ENCODE assay signal across 23 cellular contexts in genomic region chr9:106486685-106487084, GRCh38.
"Had no signal": no experiment of that assay in that cellular context is flagged by ENCODE, and none has a peak within 500 bp of the region (broad histone marks: within the 10 kb centered on the region; RNA-seq: fewer than 3 reads in every experiment).

No MANE protein-coding gene starts in this region.

- H3K4me3 ChIP-seq: ascending aorta, K562, PC-9 had no signal

- H3K27ac ChIP-seq: ascending aorta, PC-9, RWPE1, WERI-Rb-1 had no signal

- ATAC-seq: activated CD8-positive, alpha-beta T cell treated with anti-CD3 and anti-CD28 coated beads for 36 hours; activated T-cell treated with anti-CD3 and anti-CD28 coated beads, Interleukin-2, amount 50 U/mL, for 72 hours; activated T-helper 17 cell treated with anti-CD3 and anti-CD28 coated beads, Interleukin-2, amount 50 U/mL, for 72 hours; K562; Right ventricle myocardium inferior; SK-N-SH treated with all-trans-retinoic acid at 6 μM for 48 hours had no signal

- H3K4me1 ChIP-seq: ascending aorta had no signal

- H3K27me3 ChIP-seq: ascending aorta had no signal

- DNase-seq: activated CD4-positive, alpha-beta T cell treated with anti-CD3 and anti-CD28 coated beads for 1 hour; activated CD4-positive, alpha-beta T cell treated with anti-CD3 and anti-CD28 coated beads for 48 hours; activated CD4-positive, CD25-positive, alpha-beta regulatory T cell; activated CD8-positive, alpha-beta T cell treated with anti-CD3 and anti-CD28 coated beads for 36 hours; activated effector memory CD4-positive, alpha-beta T cell treated with anti-CD3 and anti-CD28 coated beads, Interleukin-2, amount 50 U/mL, for 16 hours; activated naive CD4-positive, alpha-beta T cell treated with Interleukin-2 at 50 U/mL for 16 hours; activated naive CD8-positive, alpha-beta T cell treated with anti-CD3 and anti-CD28 coated beads, Interleukin-2, amount 10 ng/mL, durations not matched to agents 7 days and 5 days; activated T-cell treated with anti-CD3 and anti-CD28 coated beads, Interleukin-2, amount 50 U/mL, for 1 hour; activated T-cell treated with anti-CD3 and anti-CD28 coated beads, Interleukin-2, amount 50 U/mL, for 72 hours; NCI-H187 treated with DMSO at 0.1 percent for 48 hours; NCI-H2081; NCI-H526; NCI-H748 treated with DMSO at 0.1 percent for 48 hours; PC-9; SIG-M5; T1000; WERI-Rb-1 had no signal
